ENCODE assay signal across 8 cellular contexts in genomic region chr1:26810105-26810504, GRCh38.
DNase-seq lines count a peak whose midpoint lies in the region; TF ChIP-seq lines count a peak whose summit lies in the region.
"Not testable (repeated sequence)": the region's sequence is repeated elsewhere in the genome, so short reads cannot be mapped to it uniquely, and the experiment has no call there.

No MANE protein-coding gene starts in this region.

- H3K27ac Mint-ChIP-seq in nephron progenitor cell = not testable (repeated sequence)

- H3K9me3 Mint-ChIP-seq in nephron progenitor cell = peaks cover 17% of the 10 kb centered on the region

- H3K4me3 Mint-ChIP-seq in nephron progenitor cell = not testable (repeated sequence)

- peaks cover 12% of the 10 kb centered on the region for H3K36me3 Mint-ChIP-seq in nephron progenitor cell (ENCODE audit: low read depth)

- not testable (repeated sequence) for H3K9me3 ChIP-seq in WERI-Rb-1 (ENCODE audit: severe bottlenecking)

- not testable (repeated sequence) for H3K27me3 Mint-ChIP-seq in nephron progenitor cell (ENCODE audit: low read depth, poor library complexity)

- not testable (repeated sequence) for H3K4me1 Mint-ChIP-seq in nephron progenitor cell

- not testable (repeated sequence) for H3K27ac ChIP-seq in WERI-Rb-1

- H3K36me3 ChIP-seq in WERI-Rb-1 = not testable (repeated sequence)

- TF ChIP-seq CTCF in WERI-Rb-1 (IDR thresholded peaks at IDR 0.05; ENCODE audit: low read depth, low read length) (peak; percentile 76), nephron progenitor cell (IDR thresholded peaks at IDR 0.05) (peak; percentile 62)

- not testable (repeated sequence) for H3K27me3 ChIP-seq in WERI-Rb-1 (ENCODE audit: insufficient read depth, low read depth, severe bottlenecking)

- not testable (repeated sequence) for H3K4me3 ChIP-seq in WERI-Rb-1 (ENCODE audit: low read depth, low read length)

- peak; percentile 27 for DNase-seq in DMS 273 treated with DMSO at 0.1 percent for 48 hours (lab: John Stamatoyannopoulos, UW)
- peak; percentile 75 for DNase-seq in HuH-7.5 (ENCODE audit: low spot score)
- peak; percentile 7 for DNase-seq in NCI-H748 treated with DMSO at 0.1 percent for 48 hours (lab: John Stamatoyannopoulos, UW)
- DNase-seq in WERI-Rb-1 = peak; percentile 81
- DNase-seq in amniotic epithelial cell (ENCODE audit: low read depth) = peak; percentile 51
- DNase-seq in globus pallidus (ENCODE audit: low spot score) = peak; percentile 54
- DNase-seq in nephron progenitor cell = peak; percentile 71
- peak; percentile 72 for DNase-seq in stimulated activated naive CD4-positive, alpha-beta T cell treated with Interleukin-2 at 50 U/mL for 16 hours (lab: John Stamatoyannopoulos, UW)

Comparison
In these comparisons a context has a peak if more than half of its experiments do, and no peak if none do; other contexts are left out.
1. DNase-seq: peak in every context shown above with its lines; median percentile 81 in WERI-Rb-1; 75 in HuH-7.5; 72 in stimulated activated naive CD4-positive, alpha-beta T cell treated with Interleukin-2 at 50 U/mL for 16 hours; 71 in nephron progenitor cell; 54 in globus pallidus; 51 in amniotic epithelial cell; 27 in DMS 273 treated with DMSO at 0.1 percent for 48 hours; 7 in NCI-H748 treated with DMSO at 0.1 percent for 48 hours.